In the genomic region with DNA sequence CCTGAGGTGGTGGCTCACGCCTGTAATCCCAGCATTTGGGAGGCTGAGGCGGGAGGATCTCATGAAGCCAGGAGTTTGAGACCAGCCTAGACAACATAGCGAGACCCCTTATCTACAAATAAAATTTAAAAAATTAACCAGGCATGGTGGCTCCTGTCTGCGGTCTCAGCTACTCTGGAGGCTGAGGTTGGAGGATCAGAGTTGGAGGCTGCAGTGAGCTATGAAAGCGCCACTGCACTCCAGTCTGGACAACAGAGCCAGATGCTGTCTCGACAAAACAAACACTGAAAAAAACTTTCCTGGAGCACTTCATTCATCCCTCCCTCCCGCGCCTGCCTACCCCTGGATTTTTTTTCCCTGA, we compare ENCODE assay signal across 8 cellular contexts. TPM values are rescaled to one million over a fixed set of nuclear protein-coding genes. Genes with fewer than 3 reads are reported as not detected.
DNase-seq lines count a peak whose midpoint lies in the region; ATAC-seq and TF ChIP-seq lines count a peak whose summit lies in the region.

No MANE protein-coding gene starts in this region.

- H3K27me3 ChIP-seq in neural cell (ENCODE audit: insufficient read depth, low read depth, low read length), result no peaks in the 10 kb centered on the region

- POLR2A ChIA-PET in GM10248 (lab: Yijun Ruan, JAX), result no interaction called here

- peak overlapping the region; percentile 83 for H3K9ac ChIP-seq in neural cell (ENCODE audit: low read length)

- H3K4me3 ChIP-seq in LNCaP clone FGC (ENCODE audit: low read depth, low read length) (peak overlapping the region; percentile 86), neural cell (ENCODE audit: low read length) (peak overlapping the region; percentile 94)

- H3K27ac ChIP-seq in C4-2B, result peak overlapping the region; percentile 94
- H3K27ac ChIP-seq in cingulate gyrus (ENCODE audit: low read depth, low read length), result peak overlapping the region; percentile 81
- H3K27ac ChIP-seq in neural cell (ENCODE audit: low read length), result no peak overlapping the region

- H3K4me2 ChIP-seq in neural cell (ENCODE audit: low read length), result peak overlapping the region; percentile 51

- no peaks in the 10 kb centered on the region for H3K36me3 ChIP-seq in neural cell (ENCODE audit: insufficient read depth, low read length)

- no peak for TF ChIP-seq EP300 in neural cell (conservative IDR thresholded peaks at IDR 0.05; ENCODE audit: poor library complexity, severe bottlenecking)

- H3K9me2 ChIP-seq in neural cell (ENCODE audit: insufficient read depth, low read length), result no peaks in the 10 kb centered on the region

- H3K79me2 ChIP-seq in neural cell (replicated peaks; ENCODE audit: insufficient read depth, low read length), result peaks cover 13% of the 10 kb centered on the region

- no peaks in the 10 kb centered on the region for H3K9me3 ChIP-seq in neural cell (ENCODE audit: low read length)

- DNase-seq in LNCaP clone FGC (ENCODE audit: low read depth) (no peak), GM10248 (ENCODE audit: extremely low spot score) (no peak), hippocampal formation (lab: John Stamatoyannopoulos, UW) (no peak)
- no peak for DNase-seq in central memory CD4-positive, alpha-beta T cell

- no peak for TF ChIP-seq RAD21 in neural cell (conservative IDR thresholded peaks at IDR 0.05)

- no peak for TF ChIP-seq CTCF in C4-2B (conservative IDR thresholded peaks at IDR 0.05)
- no peak for TF ChIP-seq CTCF in LNCaP clone FGC (IDR thresholded peaks at IDR 0.05; ENCODE audit: control insufficient read depth, extremely low read depth, insufficient read depth)
- TF ChIP-seq CTCF in neural cell (IDR thresholded peaks at IDR 0.05; ENCODE audit: poor library complexity, severe bottlenecking), result no peak
- TF ChIP-seq CTCF in GM10248 (IDR thresholded peaks at IDR 0.05; ENCODE audit: control extremely low read depth, extremely low read depth, low read depth, missing control alignments), result no peak

- ATAC-seq in HG03460 (IDR thresholded peaks at IDR 0.05; ENCODE audit: unreplicated experiment), result no peak

- no peaks in the 10 kb centered on the region for H4K20me1 ChIP-seq in neural cell (ENCODE audit: insufficient read depth)

- CTCF ChIA-PET in GM10248 (lab: Yijun Ruan, JAX), result interaction anchor here (1.0 to 3.4 kb wide), 11 partner anchors 8 to 157 kb away, joined by 3 to 32 read pairs (median 7); a partner anchor contains a TSS

- peak overlapping the region; percentile 77 for H2AFZ ChIP-seq in neural cell (ENCODE audit: low read depth, low read length)

- H3F3A ChIP-seq in neural cell (ENCODE audit: insufficient read depth, low read length, poor library complexity, severe bottlenecking), result no peaks in the 10 kb centered on the region

TF ChIP-seq in neural cell, 6 proteins besides CTCF, POLR2A, EP300 and RAD21:
- TF ChIP-seq SMC3 (conservative IDR thresholded peaks at IDR 0.05; ENCODE audit: poor library complexity) (no peak), TAF1 (IDR thresholded peaks at IDR 0.05; ENCODE audit: low read depth) (no peak)

RNA-seq across cellular contexts. Expression of a gene that starts 0.7 kb away (rescaled TPM):
- polyA plus RNA-seq in neural cell, result 50.2 and 59.3 TPM in 2 replicates
- polyA minus RNA-seq in neural cell, result 38.4 and 54.3 TPM in 2 replicates

RNA-seq across cellular contexts. Expression of a gene that starts 22.8 kb away (rescaled TPM):
- polyA plus RNA-seq in neural cell, result 5.3 and 6.5 TPM in 2 replicates
- polyA minus RNA-seq in neural cell, result 6.5 and 7.5 TPM in 2 replicates

RNA-seq across cellular contexts. Expression of a gene that starts 25.7 kb away (rescaled TPM):
- polyA plus RNA-seq in neural cell, result 333 and 339 TPM in 2 replicates
- 98.5 and 118 TPM in 2 replicates for polyA minus RNA-seq in neural cell

RNA-seq across cellular contexts. Expression of a gene that starts 25.8 kb away (rescaled TPM):
- not detected in 2 replicates for polyA plus RNA-seq in neural cell
- polyA minus RNA-seq in neural cell, result not detected in 2 replicates

RNA-seq across cellular contexts. Expression of a gene that starts 39.9 kb away (rescaled TPM):
- 39.0 and 47.9 TPM in 2 replicates for polyA plus RNA-seq in neural cell
- 39.2 and 46.7 TPM in 2 replicates for polyA minus RNA-seq in neural cell
